6 cellular contexts compared by ENCODE assay signal in genomic region chr2:27381577-27382181, GRCh38. TPM values are rescaled to one million over a fixed set of nuclear protein-coding genes. Genes with fewer than 3 reads are reported as not detected.
A peak's percentile ranks its signal among the peaks of the same experiment; 100 is the strongest.
DNase-seq lines count a peak whose midpoint lies in the region; ATAC-seq and TF ChIP-seq lines count a peak whose summit lies in the region.

No MANE protein-coding gene starts in this region.

- H3K4me3 ChIP-seq in HUES64 (ENCODE audit: low read length) (no peak overlapping the region; the same call in 1 of the 2 replicates), body of pancreas (no peak overlapping the region), prostate gland (peak overlapping the region in 1 of 2 donors; percentile 95)

- peak overlapping the region; percentile 90 for H3K9ac ChIP-seq in HUES64 (ENCODE audit: low read depth, low read length)

- WGBS in HUES64: 95% methylated on average over 10 of the region's 10 CpGs
- 83 to 88% methylated on average over 8 to 10 of the region's 10 CpGs for WGBS in body of pancreas, 2 donors
- WGBS in prostate gland: 92% methylated on average over 10 of the region's 10 CpGs

- H3K27ac ChIP-seq in HUES64 (ENCODE audit: low read depth, low read length) (peak overlapping the region; percentile 94; the same call in 1 of the 2 replicates), body of pancreas (peak overlapping the region; percentile 73 to 93 (median 90)), prostate gland (peak overlapping the region; percentile 91)

- H3K9me3 ChIP-seq in HUES64 (ENCODE audit: insufficient read depth, low read depth, low read length) (no peaks in the 10 kb centered on the region), body of pancreas (no peaks in the 10 kb centered on the region), prostate gland (no peaks in the 10 kb centered on the region)

- TF ChIP-seq CTCF in body of pancreas (IDR thresholded peaks at IDR 0.05): no peak
- TF ChIP-seq CTCF in prostate gland (IDR thresholded peaks at IDR 0.05): no peak

- peaks cover 79% of the 10 kb centered on the region for H3K36me3 ChIP-seq in HUES64 (ENCODE audit: insufficient read depth, low read length)
- H3K36me3 ChIP-seq in body of pancreas (replicated peaks in 1 of 2; ENCODE audit: insufficient read depth in 1 of 2, low read depth in 2 of 2): peaks cover 0 to 18% of the 10 kb centered on the region in 2 donors
- H3K36me3 ChIP-seq in prostate gland: peaks cover 4 to 6% of the 10 kb centered on the region in 2 donors

- H3K4me1 ChIP-seq in HUES64 (ENCODE audit: insufficient read depth, low read length) (peaks cover 10% of the 10 kb centered on the region; the same call in 1 of the 2 replicates), body of pancreas (peaks cover 29% of the 10 kb centered on the region), prostate gland (replicated peaks) (peaks cover 5% of the 10 kb centered on the region)

- TF ChIP-seq POLR2A in body of pancreas (IDR thresholded peaks at IDR 0.05) (no peak), prostate gland (IDR thresholded peaks at IDR 0.05) (no peak)

- H3K27me3 ChIP-seq in HUES64 (ENCODE audit: insufficient read depth, low read length) (no peaks in the 10 kb centered on the region), body of pancreas (no peaks in the 10 kb centered on the region), prostate gland (replicated peaks; ENCODE audit: insufficient read depth) (no peaks in the 10 kb centered on the region)

- DNase-seq in body of pancreas: no peak
- DNase-seq in prostate gland (ENCODE audit: low spot score): no peak
- no peak for DNase-seq in putamen (ENCODE audit: low spot score)
- no peak for DNase-seq in GOT3 (lab: John Stamatoyannopoulos, UW)

- intact Hi-C loops in body of pancreas (cut with DNase I) (no loop called here), prostate gland (cut with DNase I) (no loop called here)

- no peak for ATAC-seq in body of pancreas
- no peak for ATAC-seq in HG03571 (IDR thresholded peaks at IDR 0.05; ENCODE audit: unreplicated experiment)

RNA-seq across cellular contexts. Expression of gene ZNF513, which starts 1.1 kb away (rescaled TPM):
- 14.9 TPM for polyA plus RNA-seq in HUES64 (2013, experiment 1 of 2)
- polyA plus RNA-seq in HUES64 (2013, experiment 2 of 2): 15.2 TPM
- total RNA-seq in body of pancreas (10 to 100 TPM; 11.7 to 22.1 TPM), prostate gland (10 to 100 TPM in 1 of 2 donors, 1 to 10 TPM in 1; 9.0 to 22.0 TPM)

RNA-seq across cellular contexts. Expression of gene SNX17, which starts 11.3 kb away (rescaled TPM):
- polyA plus RNA-seq in HUES64 (2013, experiment 1 of 2): 59.1 TPM
- 55.9 TPM for polyA plus RNA-seq in HUES64 (2013, experiment 2 of 2)
- 10 to 100 TPM; 50.4 to 70.8 TPM for total RNA-seq in body of pancreas
- 100 to 1,000 TPM; 127 to 134 TPM for total RNA-seq in prostate gland

RNA-seq across cellular contexts. Expression of gene EIF2B4, which starts 11.5 kb away (rescaled TPM):
- 50.7 TPM for polyA plus RNA-seq in HUES64 (2013, experiment 1 of 2)
- 46.6 TPM for polyA plus RNA-seq in HUES64 (2013, experiment 2 of 2)
- total RNA-seq in body of pancreas: 10 to 100 TPM; 24.9 to 39.2 TPM
- total RNA-seq in prostate gland: 10 to 100 TPM; 46.9 to 51.8 TPM

RNA-seq across cellular contexts. Expression of gene GTF3C2, which starts 25.1 kb away (rescaled TPM):
- 99.3 TPM for polyA plus RNA-seq in HUES64 (2013, experiment 1 of 2)
- 90.5 TPM for polyA plus RNA-seq in HUES64 (2013, experiment 2 of 2)
- total RNA-seq in body of pancreas: 10 to 100 TPM; 26.2 to 73.2 TPM
- total RNA-seq in prostate gland: 10 to 100 TPM; 41.2 to 66.1 TPM

RNA-seq across cellular contexts. Expression of gene PPM1G, which starts 27.7 kb away (rescaled TPM):
- 149 TPM for polyA plus RNA-seq in HUES64 (2013, experiment 1 of 2)
- 144 TPM for polyA plus RNA-seq in HUES64 (2013, experiment 2 of 2)
- total RNA-seq in body of pancreas (10 to 100 TPM; 36.3 to 49.4 TPM), prostate gland (10 to 100 TPM; 57.2 to 65.4 TPM)
